ENCODE assay signal across 12 cellular contexts in the genomic region with DNA sequence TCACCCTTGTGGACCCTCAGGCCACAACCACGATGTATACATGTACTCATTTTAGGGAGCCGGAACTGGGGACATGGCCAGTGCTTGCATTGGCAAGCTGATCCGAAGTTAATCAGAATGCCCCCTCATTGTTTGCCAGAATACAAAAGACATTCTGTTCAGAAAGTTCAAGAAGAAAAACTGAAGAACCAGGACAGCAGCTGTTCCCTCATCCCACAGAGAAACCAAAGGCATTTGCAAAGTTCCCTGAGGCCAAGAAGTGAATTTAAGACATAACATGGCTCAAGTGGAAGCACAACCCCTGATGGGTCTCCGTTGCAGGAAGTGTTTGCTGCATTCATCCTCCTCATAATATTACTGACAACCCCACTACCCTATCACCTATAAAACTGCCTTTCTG.
DNase-seq lines count a peak whose midpoint lies in the region; ATAC-seq and TF ChIP-seq lines count a peak whose summit lies in the region.
"Had no signal": no experiment of that assay in that cellular context is flagged by ENCODE, and none has a peak within 500 bp of the region (broad histone marks: within the 10 kb centered on the region; RNA-seq: fewer than 3 reads in every experiment).

No MANE protein-coding gene starts in this region.

- H3K27ac ChIP-seq in angular gyrus (ENCODE audit: low read depth, low read length) (peak overlapping the region; percentile 44), prostate gland (peak overlapping the region; percentile 67 to 90)

- no peaks in the 10 kb centered on the region for H3K9me3 ChIP-seq in prostate gland

- no peak for ATAC-seq in stimulated activated naive CD8-positive, alpha-beta T cell treated with anti-CD3 and anti-CD28 coated beads, Interleukin-15, Interleukin-2, amounts not matched to agents 100 U/mL and 50 U/mL, for 24 hours
- ATAC-seq: CD8-positive, alpha-beta T cell had no signal

- TF ChIP-seq CTCF in Calu3 (IDR thresholded peaks at IDR 0.05; ENCODE audit: unreplicated experiment) (no peak), foreskin fibroblast (IDR thresholded peaks at IDR 0.05; ENCODE audit: low read depth, low read length) (no peak), prostate gland (IDR thresholded peaks at IDR 0.05) (no peak)

- intact Hi-C loops in Calu3 (cut with micrococcal nuclease; ENCODE audit: unreplicated experiment) = no loop called here
- intact Hi-C loops in prostate gland (cut with DNase I) = loop anchor here (2.0 to 5.0 kb wide), 2 partner anchors 42 to 100 kb away; no protein-coding TSS in a partner anchor
- intact Hi-C loops in activated T-helper 1 cell treated with anti-CD3 and anti-CD28 coated beads, Interleukin-12 subunit alpha, Interleukin-12 subunit beta, Interleukin-2, Interleukin-4 antibody, amounts not matched to agents 30 ng/mL and 10 ng/mL and 1 ng/mL, durations not matched to agents 14 hours and 24 hours and 36 hours (cut with micrococcal nuclease) = no loop called here

- H3K9me3 Mint-ChIP-seq in Calu3 (ENCODE audit: low read depth, unreplicated experiment) = no peaks in the 10 kb centered on the region
- no peaks in the 10 kb centered on the region for H3K9me3 Mint-ChIP-seq in activated T-helper 1 cell treated with anti-CD3 and anti-CD28 coated beads, Interleukin-12 subunit alpha, Interleukin-12 subunit beta, Interleukin-2, Interleukin-4 antibody, amounts not matched to agents 30 ng/mL and 10 ng/mL and 1 ng/mL, durations not matched to agents 14 hours and 24 hours and 36 hours
- H3K9me3 Mint-ChIP-seq: activated naive CD8-positive, alpha-beta T cell treated with anti-CD3 and anti-CD28 coated beads, Interleukin-2, amount 10 ng/mL, durations not matched to agents 7 days and 5 days; CD8-positive, alpha-beta T cell; immature natural killer cell had no signal

- BruUV-seq in Calu3 (replicated peaks; lab: Mats Ljungman, UMichigan) = no TSS peak

- no peak for TF ChIP-seq POLR2A in prostate gland (IDR thresholded peaks at IDR 0.05)

- peak overlapping the region; percentile 55 to 69 for H3K4me3 ChIP-seq in foreskin fibroblast (ENCODE audit: low read depth in 1 of 2, low read length in 2 of 2)
- H3K4me3 ChIP-seq in prostate gland = peak overlapping the region; percentile 35 to 53

- H3K4me1 Mint-ChIP-seq in Calu3 (ENCODE audit: low read depth, unreplicated experiment) = peaks cover 24% of the 10 kb centered on the region
- peaks cover 10% of the 10 kb centered on the region for H3K4me1 Mint-ChIP-seq in activated T-helper 1 cell treated with anti-CD3 and anti-CD28 coated beads, Interleukin-12 subunit alpha, Interleukin-12 subunit beta, Interleukin-2, Interleukin-4 antibody, amounts not matched to agents 30 ng/mL and 10 ng/mL and 1 ng/mL, durations not matched to agents 14 hours and 24 hours and 36 hours (ENCODE audit: low read depth)

- WGBS in prostate gland = 17% methylated on average over 4 of the region's 4 CpGs

- peak overlapping the region; percentile 82 for H3K4me3 Mint-ChIP-seq in Calu3 (ENCODE audit: low read depth, unreplicated experiment)
- H3K4me3 Mint-ChIP-seq in activated T-helper 1 cell treated with anti-CD3 and anti-CD28 coated beads, Interleukin-12 subunit alpha, Interleukin-12 subunit beta, Interleukin-2, Interleukin-4 antibody, amounts not matched to agents 30 ng/mL and 10 ng/mL and 1 ng/mL, durations not matched to agents 14 hours and 24 hours and 36 hours = no peak overlapping the region
- H3K4me3 Mint-ChIP-seq: activated naive CD8-positive, alpha-beta T cell treated with anti-CD3 and anti-CD28 coated beads, Interleukin-2, amount 10 ng/mL, durations not matched to agents 7 days and 5 days; CD8-positive, alpha-beta T cell had no signal

- peak overlapping the region; percentile 52 for H3K27ac Mint-ChIP-seq in Calu3 (ENCODE audit: unreplicated experiment)
- H3K27ac Mint-ChIP-seq in activated T-helper 1 cell treated with anti-CD3 and anti-CD28 coated beads, Interleukin-12 subunit alpha, Interleukin-12 subunit beta, Interleukin-2, Interleukin-4 antibody, amounts not matched to agents 30 ng/mL and 10 ng/mL and 1 ng/mL, durations not matched to agents 14 hours and 24 hours and 36 hours = no peak overlapping the region
- H3K27ac Mint-ChIP-seq: activated naive CD8-positive, alpha-beta T cell treated with anti-CD3 and anti-CD28 coated beads, Interleukin-2, amount 10 ng/mL, durations not matched to agents 7 days and 5 days; CD8-positive, alpha-beta T cell had no signal

- no peaks in the 10 kb centered on the region for H3K36me3 ChIP-seq in prostate gland

- H3K4me1 ChIP-seq in prostate gland (replicated peaks) = no peaks in the 10 kb centered on the region

- no peaks in the 10 kb centered on the region for H3K27me3 ChIP-seq in prostate gland (replicated peaks; ENCODE audit: insufficient read depth)

- DNase-seq in Calu3 = no peak
- DNase-seq in foreskin fibroblast = peak in 1 of 2 donors; percentile 35
- no peak for DNase-seq in prostate gland (ENCODE audit: low spot score)
- no peak for DNase-seq in activated T-helper 1 cell treated with anti-CD3 and anti-CD28 coated beads, Interleukin-12 subunit alpha, Interleukin-12 subunit beta, Interleukin-2, Interleukin-4 antibody, amounts not matched to agents 30 ng/mL and 10 ng/mL and 1 ng/mL, durations not matched to agents 14 hours and 24 hours and 36 hours (ENCODE audit: low spot score)
- no peak for DNase-seq in DMS53 (lab: John Stamatoyannopoulos, UW)
- DNase-seq in dedifferentiated amniotic fluid mesenchymal stem cell (ENCODE audit: extremely low spot score) = no peak
- no peak for DNase-seq in stimulated activated naive CD8-positive, alpha-beta T cell treated with anti-CD3 and anti-CD28 coated beads, Interleukin-15, Interleukin-2, amounts not matched to agents 100 U/mL and 50 U/mL, for 24 hours
- DNase-seq: activated naive CD8-positive, alpha-beta T cell treated with anti-CD3 and anti-CD28 coated beads, Interleukin-2, amount 10 ng/mL, durations not matched to agents 7 days and 5 days; CD8-positive, alpha-beta T cell; immature natural killer cell; NCI-H524 treated with DMSO at 0.1 percent for 48 hours had no signal

- no peaks in the 10 kb centered on the region for H3K27me3 Mint-ChIP-seq in Calu3 (ENCODE audit: unreplicated experiment)
- H3K27me3 Mint-ChIP-seq in activated T-helper 1 cell treated with anti-CD3 and anti-CD28 coated beads, Interleukin-12 subunit alpha, Interleukin-12 subunit beta, Interleukin-2, Interleukin-4 antibody, amounts not matched to agents 30 ng/mL and 10 ng/mL and 1 ng/mL, durations not matched to agents 14 hours and 24 hours and 36 hours (ENCODE audit: insufficient read depth) = peaks cover 16% of the 10 kb centered on the region

- H3K36me3 Mint-ChIP-seq in Calu3 (ENCODE audit: insufficient read depth, unreplicated experiment) = peaks cover 29% of the 10 kb centered on the region
- H3K36me3 Mint-ChIP-seq in activated T-helper 1 cell treated with anti-CD3 and anti-CD28 coated beads, Interleukin-12 subunit alpha, Interleukin-12 subunit beta, Interleukin-2, Interleukin-4 antibody, amounts not matched to agents 30 ng/mL and 10 ng/mL and 1 ng/mL, durations not matched to agents 14 hours and 24 hours and 36 hours (ENCODE audit: low read depth) = no peaks in the 10 kb centered on the region
- H3K36me3 Mint-ChIP-seq: activated naive CD8-positive, alpha-beta T cell treated with anti-CD3 and anti-CD28 coated beads, Interleukin-2, amount 10 ng/mL, durations not matched to agents 7 days and 5 days; CD8-positive, alpha-beta T cell; immature natural killer cell had no signal

- CTCF ChIA-PET in Calu3 (lab: Charles Lee) = interaction anchor here (0.5 to 2.4 kb wide), 8 partner anchors 9 to 150 kb away, joined by 3 to 9 read pairs (median 4); no protein-coding TSS in a partner anchor
